In genomic region chr17:56913867-56914640, GRCh38 we compare ENCODE assay signal across 1 cellular context.
A peak's percentile ranks its signal among the peaks of the same experiment; 100 is the strongest.
TF ChIP-seq lines count a peak whose summit lies in the region.

Gene TRIM25 (minus strand): TSS chr17:56914049. CDS start chr17:56913988, 61 bp downstream.

TF ChIP-seq in K562, 482 proteins besides CTCF, POLR2A, EP300 and RAD21 (continued from another document and continues in another):
- no peak for TF ChIP-seq CUX1 (CRISPR knock-in tag; IDR thresholded peaks at IDR 0.05)
- TF ChIP-seq ZEB2 (IDR thresholded peaks at IDR 0.05): no peak
- peak; percentile 75 for TF ChIP-seq ATF7 (IDR thresholded peaks at IDR 0.05)
- TF ChIP-seq EZH2 (IDR thresholded peaks at IDR 0.05; ENCODE audit: borderline replicate concordance, low read depth, low read length): no peak
- no peak for TF ChIP-seq TCF15 (CRISPR knock-in tag; IDR thresholded peaks at IDR 0.05)
- TF ChIP-seq ZSCAN29 (IDR thresholded peaks at IDR 0.05): no peak
- TF ChIP-seq ZNF232 (CRISPR knock-in tag; IDR thresholded peaks at IDR 0.05): peak; percentile 78; the same call in 1 of the 2 replicates
- TF ChIP-seq GTF3C2 (IDR thresholded peaks at IDR 0.05; ENCODE audit: borderline replicate concordance, extremely low read depth, insufficient read length): no peak
- no peak for TF ChIP-seq BACH1 (tag; IDR thresholded peaks at IDR 0.05)
- no peak; the same call in 1 of the 2 replicates for TF ChIP-seq ZNF511 (CRISPR knock-in tag; IDR thresholded peaks at IDR 0.05)
- no peak for TF ChIP-seq ZNF280A (IDR thresholded peaks at IDR 0.05; ENCODE audit: low read depth, partially characterized antibody)
- peak; percentile 45 for TF ChIP-seq ETV1 (tag; conservative IDR thresholded peaks at IDR 0.05; ENCODE audit: low read depth)
- peak; percentile 98 for TF ChIP-seq TFE3 (CRISPR knock-in tag; IDR thresholded peaks at IDR 0.05)
- TF ChIP-seq ZNF224 (CRISPR knock-in tag; IDR thresholded peaks at IDR 0.05): no peak; the same call in 1 of the 2 replicates
- TF ChIP-seq HDAC3 (IDR thresholded peaks at IDR 0.05; ENCODE audit: borderline replicate concordance, partially characterized antibody): no peak
- no peak for TF ChIP-seq FOS (IDR thresholded peaks at IDR 0.05; ENCODE audit: extremely low read depth, insufficient read length)
- TF ChIP-seq, protein P1, sequence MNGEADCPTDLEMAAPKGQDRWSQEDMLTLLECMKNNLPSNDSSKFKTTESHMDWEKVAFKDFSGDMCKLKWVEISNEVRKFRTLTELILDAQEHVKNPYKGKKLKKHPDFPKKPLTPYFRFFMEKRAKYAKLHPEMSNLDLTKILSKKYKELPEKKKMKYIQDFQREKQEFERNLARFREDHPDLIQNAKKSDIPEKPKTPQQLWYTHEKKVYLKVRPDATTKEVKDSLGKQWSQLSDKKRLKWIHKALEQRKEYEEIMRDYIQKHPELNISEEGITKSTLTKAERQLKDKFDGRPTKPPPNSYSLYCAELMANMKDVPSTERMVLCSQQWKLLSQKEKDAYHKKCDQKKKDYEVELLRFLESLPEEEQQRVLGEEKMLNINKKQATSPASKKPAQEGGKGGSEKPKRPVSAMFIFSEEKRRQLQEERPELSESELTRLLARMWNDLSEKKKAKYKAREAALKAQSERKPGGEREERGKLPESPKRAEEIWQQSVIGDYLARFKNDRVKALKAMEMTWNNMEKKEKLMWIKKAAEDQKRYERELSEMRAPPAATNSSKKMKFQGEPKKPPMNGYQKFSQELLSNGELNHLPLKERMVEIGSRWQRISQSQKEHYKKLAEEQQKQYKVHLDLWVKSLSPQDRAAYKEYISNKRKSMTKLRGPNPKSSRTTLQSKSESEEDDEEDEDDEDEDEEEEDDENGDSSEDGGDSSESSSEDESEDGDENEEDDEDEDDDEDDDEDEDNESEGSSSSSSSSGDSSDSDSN (IDR thresholded peaks at IDR 0.05; ENCODE audit: borderline replicate concordance in 1 of 2, low read depth in 2 of 2, low read length in 2 of 2): peak in 1 of 2 experiments; percentile 78; a peak in 1 of 4 replicates
- peak; percentile 87; the same call in 1 of the 2 replicates for TF ChIP-seq NR1H2 (CRISPR knock-in tag; IDR thresholded peaks at IDR 0.05)
- peak in 2 of 3 experiments; percentile 57 to 72 for TF ChIP-seq YY1 (IDR thresholded peaks at IDR 0.05; ENCODE audit: borderline replicate concordance in 1 of 3, control insufficient read depth in 1 of 3, extremely low read depth in 1 of 3, insufficient read depth in 3 of 3, insufficient read length in 1 of 3, insufficient replicate concordance in 2 of 3, low read depth in 1 of 3, low read length in 2 of 3)
- TF ChIP-seq CREBBP (IDR thresholded peaks at IDR 0.05; ENCODE audit: low read depth, low read length): no peak
- TF ChIP-seq BRF1 (IDR thresholded peaks at IDR 0.05; ENCODE audit: borderline replicate concordance, extremely low read depth, insufficient read length): no peak
- peak; percentile 19; the same call in 1 of the 2 replicates for TF ChIP-seq MGA (IDR thresholded peaks at IDR 0.05)
